In genomic region chr11:130049260-130049659, GRCh38 we compare ENCODE assay signal across 1 cellular context.
TF ChIP-seq lines count a peak whose summit lies in the region.

No MANE protein-coding gene starts in this region.

TF ChIP-seq in HepG2, 621 proteins besides CTCF, POLR2A, EP300 and RAD21:
- TF ChIP-seq HNRNPK (IDR thresholded peaks at IDR 0.05; ENCODE audit: low read depth, low read length, poor library complexity, severe bottlenecking): peak; percentile 89
- no peak for TF ChIP-seq ZFP90 (CRISPR knock-in tag; IDR thresholded peaks at IDR 0.05; ENCODE audit: borderline replicate concordance)
- peak; percentile 38 for TF ChIP-seq PCBP2 (optimal IDR thresholded peaks at IDR 0.05; ENCODE audit: low read depth, low read length, poor library complexity, severe bottlenecking)
- no peak for TF ChIP-seq ZNF549 (CRISPR knock-in tag; IDR thresholded peaks at IDR 0.05)
